In genomic region chr17:44688200-44688599, GRCh38 we compare ENCODE assay signal across 10 cellular contexts. TPM values are rescaled to one million over a fixed set of nuclear protein-coding genes. Genes with fewer than 3 reads are reported as not detected.
DNase-seq lines count a peak whose midpoint lies in the region; ATAC-seq, FAIRE-seq and TF ChIP-seq lines count a peak whose summit lies in the region.
"Had no signal": no experiment of that assay in that cellular context is flagged by ENCODE, and none has a peak within 500 bp of the region (broad histone marks: within the 10 kb centered on the region; RNA-seq: fewer than 3 reads in every experiment).

No MANE protein-coding gene starts in this region.

- BruUV-seq in GM12878 (replicated peaks; lab: Mats Ljungman, UMichigan) = no TSS peak

- RAD21 ChIA-PET in GM12878 (lab: Charles Lee; ENCODE audit: unreplicated experiment) = interaction anchor here (1.0 kb wide), 1 partner anchor 155 kb away, joined by 4 read pairs; no protein-coding TSS in a partner anchor

- H3K27me3 ChIP-seq in CD4-positive, alpha-beta T cell (ENCODE audit: control insufficient read depth, insufficient read depth, low read length) = no peaks in the 10 kb centered on the region
- H3K27me3 ChIP-seq in HUES48 (ENCODE audit: control insufficient read depth, insufficient read depth, low read length) (no peaks in the 10 kb centered on the region), GM12878 (replicated peaks in 1 of 2; ENCODE audit: control insufficient read depth in 2 of 2, insufficient read depth in 2 of 2, low read length in 1 of 2) (no peaks in the 10 kb centered on the region), pancreas (no peaks in the 10 kb centered on the region)
- H3K27me3 ChIP-seq: SJSA1 had no signal

- no peak for TF ChIP-seq RAD21 in GM12878 (IDR thresholded peaks at IDR 0.05; ENCODE audit: insufficient read depth, low read depth, low read length)

- peak overlapping the region; percentile 98 for H3K4me3 Mint-ChIP-seq in CD4-positive, alpha-beta T cell
- H3K4me3 Mint-ChIP-seq in natural killer cell treated with Interleukin-12 subunit alpha and Interleukin-12 subunit beta and Interleukin-15 and Interleukin-18, amount 100 ng/mL, for 72 hours = peak overlapping the region; percentile 98

- SMC1A ChIA-PET in GM12878 (lab: Charles Lee; ENCODE audit: uncharacterized antibody, unreplicated experiment) = interaction anchor here (0.5 to 1.7 kb wide), 3 partner anchors 16 to 165 kb away, joined by 3 to 5 read pairs (median 4); no protein-coding TSS in a partner anchor

- in situ Hi-C loops in GM12878 (cut with MboI) = no loop called here

- intact Hi-C loops in CD4-positive, alpha-beta T cell (cut with DNase I, micrococcal nuclease) = loop anchor here in 1 of 2 experiments (2.0 kb wide), 1 partner anchor 211 kb away; the partner anchor contains the start of gene EFTUD2
- intact Hi-C loops in GM12878 (cut with micrococcal nuclease; ENCODE audit: unreplicated experiment) (no loop called here), pancreas (cut with DNase I) (no loop called here)

- H3K9me3 Mint-ChIP-seq in CD4-positive, alpha-beta T cell = no peaks in the 10 kb centered on the region
- H3K9me3 Mint-ChIP-seq in natural killer cell treated with Interleukin-12 subunit alpha and Interleukin-12 subunit beta and Interleukin-15 and Interleukin-18, amount 100 ng/mL, for 72 hours = no peaks in the 10 kb centered on the region

- H3K9ac ChIP-seq in HUES48 (ENCODE audit: low read depth, low read length) (no peak overlapping the region), GM12878 (ENCODE audit: control insufficient read depth, insufficient read depth, low read length) (no peak overlapping the region)

- no peak for TF ChIP-seq POLR2A in GM12878 (IDR thresholded peaks at IDR 0.05; ENCODE audit: low read depth, low read length)

- no peak for TF ChIP-seq EP300 in GM12878 (IDR thresholded peaks at IDR 0.05; ENCODE audit: borderline replicate concordance in 1 of 2, control insufficient read depth in 1 of 2, low read depth in 2 of 2, low read length in 2 of 2)

- TF ChIP-seq CTCF in CD4-positive, alpha-beta T cell (IDR thresholded peaks at IDR 0.05) = no peak
- TF ChIP-seq CTCF in GM12878 (IDR thresholded peaks at IDR 0.05 in 2 of 3, conservative IDR thresholded peaks at IDR 0.05 in 1 of 3; ENCODE audit: control insufficient read depth in 2 of 3, extremely low read depth in 1 of 3, insufficient read depth in 1 of 3, low read depth in 3 of 3, low read length in 3 of 3) = no peak
- no peak for TF ChIP-seq CTCF in pancreas (IDR thresholded peaks at IDR 0.05)

- no peak for DNase-seq in CD4-positive, alpha-beta T cell
- DNase-seq in GM12878 (ENCODE audit: low read depth, low spot score) (no peak), pancreas (no peak), COR-L47 (lab: John Stamatoyannopoulos, UW) (no peak)
- DNase-seq in natural killer cell treated with Interleukin-12 subunit alpha and Interleukin-12 subunit beta and Interleukin-15 and Interleukin-18, amount 100 ng/mL, for 72 hours (ENCODE audit: low spot score) = no peak
- no peak for DNase-seq in stimulated activated CD4-positive, alpha-beta T cell treated with anti-CD3 and anti-CD28 coated beads, Interleukin-4, amount 100 ng/mL, for 4 hours
- DNase-seq: retina had no signal

- WGBS in GM12878 (ENCODE audit: insufficient coverage, insufficient replicate concordance, low lambda C conversion rate, missing lambda C conversion rate) = 97% methylated on average over 2 of the region's 2 CpGs
- 94% methylated on average over 2 of the region's 2 CpGs for WGBS in pancreas, 2 donors

- CTCF ChIA-PET in CD4-positive, alpha-beta T cell (lab: Charles Lee) = no interaction called here
- CTCF ChIA-PET in GM12878 (lab: Yijun Ruan, JAX) = interaction anchor here (1.3 to 2.3 kb wide), 3 partner anchors 15 to 155 kb away, joined by 5 to 10 read pairs (median 9); partner anchors contain the start of gene DBF4B

- no peak for FAIRE-seq in GM12878 (lab: Jason Lieb, UNC)
- no peak for FAIRE-seq in pancreas (lab: Jason Lieb, UNC)

- H3K9me3 ChIP-seq in CD4-positive, alpha-beta T cell (ENCODE audit: control insufficient read depth, low read length) = no peaks in the 10 kb centered on the region
- H3K9me3 ChIP-seq in HUES48 (ENCODE audit: control insufficient read depth, insufficient read depth, low read length) (no peaks in the 10 kb centered on the region), GM12878 (replicated peaks; ENCODE audit: control insufficient read depth, insufficient read depth, low read length) (no peaks in the 10 kb centered on the region), pancreas (no peaks in the 10 kb centered on the region)
- H3K9me3 ChIP-seq: SJSA1 had no signal

- H3K79me2 ChIP-seq in GM12878 (ENCODE audit: control insufficient read depth, insufficient read depth, low read length) = peaks cover 18% of the 10 kb centered on the region

- no peak overlapping the region for H3K27ac ChIP-seq in CD4-positive, alpha-beta T cell (ENCODE audit: low read depth, low read length)
- H3K27ac ChIP-seq in HUES48 (ENCODE audit: low read depth, low read length) = no peak overlapping the region
- H3K27ac ChIP-seq in GM12878 (ENCODE audit: control insufficient read depth, insufficient read depth) = no peak overlapping the region
- no peak overlapping the region for H3K27ac ChIP-seq in pancreas
- H3K27ac ChIP-seq: SJSA1 had no signal

- H3K4me1 Mint-ChIP-seq in CD4-positive, alpha-beta T cell (ENCODE audit: low read depth) = peaks cover 30% of the 10 kb centered on the region
- peaks cover 26 to 27% of the 10 kb centered on the region in 2 donors for H3K4me1 Mint-ChIP-seq in natural killer cell treated with Interleukin-12 subunit alpha and Interleukin-12 subunit beta and Interleukin-15 and Interleukin-18, amount 100 ng/mL, for 72 hours (ENCODE audit: low read depth in 2 of 2)

- no peak overlapping the region for H2AFZ ChIP-seq in GM12878 (ENCODE audit: control insufficient read depth, low read depth, low read length)

- no peak for ATAC-seq in CD4-positive, alpha-beta T cell (ENCODE audit: poor library complexity)
- ATAC-seq in GM12878 (no peak), pancreas (no peak), GM21619 (IDR thresholded peaks at IDR 0.05; ENCODE audit: unreplicated experiment) (no peak)
- ATAC-seq in natural killer cell treated with Interleukin-12 subunit alpha and Interleukin-12 subunit beta and Interleukin-15 and Interleukin-18, amount 100 ng/mL, for 72 hours = no peak

- H3K36me3 Mint-ChIP-seq in CD4-positive, alpha-beta T cell (ENCODE audit: low read depth) = peaks cover 51% of the 10 kb centered on the region
- peaks cover 3% of the 10 kb centered on the region for H3K36me3 Mint-ChIP-seq in natural killer cell treated with Interleukin-12 subunit alpha and Interleukin-12 subunit beta and Interleukin-15 and Interleukin-18, amount 100 ng/mL, for 72 hours

- peak overlapping the region; percentile 48 for H3K4me2 ChIP-seq in GM12878 (ENCODE audit: control insufficient read depth, insufficient read depth)

- no peaks in the 10 kb centered on the region for H3K27me3 Mint-ChIP-seq in CD4-positive, alpha-beta T cell
- H3K27me3 Mint-ChIP-seq in natural killer cell treated with Interleukin-12 subunit alpha and Interleukin-12 subunit beta and Interleukin-15 and Interleukin-18, amount 100 ng/mL, for 72 hours = peaks cover 0 to 2% of the 10 kb centered on the region in 2 donors

- H4K20me1 ChIP-seq in GM12878 (ENCODE audit: control insufficient read depth, insufficient read depth) = no peaks in the 10 kb centered on the region

- POLR2A ChIA-PET in CD4-positive, alpha-beta T cell (lab: Charles Lee) = interaction anchor here (0.6 to 3.7 kb wide), 3 partner anchors 20 to 395 kb away, joined by 3 to 33 read pairs (median 3); partner anchors contain the start of gene DBF4B
- POLR2A ChIA-PET in GM12878 (lab: Charles Lee) = interaction anchor here (0.5 to 0.9 kb wide), 2 partner anchors 10 to 424 kb away, joined by 4 to 5 read pairs; no protein-coding TSS in a partner anchor

- peaks cover 16% of the 10 kb centered on the region; the same call in 1 of the 2 replicates for H3K36me3 ChIP-seq in HUES48 (ENCODE audit: control insufficient read depth, insufficient read depth, low read length)
- peaks cover 0 to 8% of the 10 kb centered on the region in 2 experiments; a peak in 1 of 4 replicates for H3K36me3 ChIP-seq in GM12878 (ENCODE audit: control insufficient read depth in 2 of 2, insufficient read depth in 2 of 2, low read length in 1 of 2)
- peaks cover 0 to 10% (median 0%) of the 10 kb centered on the region in 3 donors for H3K36me3 ChIP-seq in pancreas

- peak overlapping the region; percentile 98 for H3K4me3 ChIP-seq in HUES48 (ENCODE audit: low read depth, low read length)
- peak overlapping the region; percentile 96 for H3K4me3 ChIP-seq in GM12878
- H3K4me3 ChIP-seq in pancreas = peak overlapping the region in 1 of 4 donors; percentile 65

- peak overlapping the region; percentile 96 for H3K27ac Mint-ChIP-seq in CD4-positive, alpha-beta T cell
- no peak overlapping the region for H3K27ac Mint-ChIP-seq in natural killer cell treated with Interleukin-12 subunit alpha and Interleukin-12 subunit beta and Interleukin-15 and Interleukin-18, amount 100 ng/mL, for 72 hours

- H3K4me1 ChIP-seq in HUES48 (ENCODE audit: control insufficient read depth, insufficient read depth, low read length) = 0 out of 2 replicates have a peak, but pooled peaks cover 2% of the 10 kb centered on the region
- peaks cover 3% of the 10 kb centered on the region for H3K4me1 ChIP-seq in GM12878 (ENCODE audit: control insufficient read depth, insufficient read depth, low read length)
- H3K4me1 ChIP-seq in pancreas = peaks cover 0 to 8% (median 0%) of the 10 kb centered on the region in 3 donors

RNA-seq across cellular contexts. Expression of gene CCDC43, which starts 1.4 kb away (rescaled TPM):
- total RNA-seq in CD4-positive, alpha-beta T cell = 10 to 100 TPM; 23.6 to 25.3 TPM
- 18.9 and 21.6 TPM in 2 replicates for total RNA-seq in GM12878 (2013; cell fraction: nucleolus; rRNA removed)
- total RNA-seq in GM12878 (2014; rRNA removed) (22.4 and 31.7 TPM in 2 replicates), GM12878 (2014; rRNA removed; fragmentation: Illumina TruSeq; extraction: Trizol) (41.0 and 42.3 TPM in 2 replicates), GM12878 (2021) (22.6 and 25.7 TPM in 2 replicates), pancreas (1 to 10 TPM; 6.7 to 9.9 (median 9.5) TPM)
- polyA plus RNA-seq in GM12878 (2011; ENCODE audit: low read depth) = 12.2 TPM
- polyA plus RNA-seq in GM12878 (2011; rRNA removed) (17.6 and 28.9 TPM in 2 replicates), GM12878 (2014; fragmentation: Illumina TruSeq; extraction: Trizol) (34.0 and 42.6 TPM in 2 replicates), GM12878 (2014; fragmentation: Nextera tagmentation; extraction: Ambion mirVana) (10 to 100 TPM; 10.8 to 15.7 TPM), GM12878 (2014; rRNA removed) (19.6 and 21.0 TPM in 2 replicates), GM12878 (2016; fragmentation: Nextera tagmentation; extraction: Ambion mirVana) (10 to 100 TPM; 37.1 to 38.6 TPM), pancreas (1 to 10 TPM; 6.9 to 8.6 TPM)
- polyA plus RNA-seq in GM12878 (2011; cell fraction: cytosol; rRNA removed) = 6.7 and 7.5 TPM in 2 replicates
- 6.2 and 6.5 TPM in 2 replicates for polyA plus RNA-seq in GM12878 (2011; cell fraction: nucleus; rRNA removed)
- polyA plus RNA-seq in GM12878 (2012) = 15.2 and 17.5 TPM in 2 replicates
- 12.9 and 16.6 TPM in 2 replicates for polyA minus RNA-seq in GM12878 (2011; rRNA and poly(A)+ RNA removed)
- 6.7 and 7.2 TPM in 2 replicates for polyA minus RNA-seq in GM12878 (2011; cell fraction: cytosol; rRNA and poly(A)+ RNA removed)
- polyA minus RNA-seq in GM12878 (2011; cell fraction: nucleus; rRNA and poly(A)+ RNA removed) = 3.1 and 6.3 TPM in 2 replicates
- total RNA-seq in natural killer cell treated with Interleukin-12 subunit alpha and Interleukin-12 subunit beta and Interleukin-15 and Interleukin-18, amount 100 ng/mL, for 72 hours = 10 to 100 TPM; 27.6 to 36.0 TPM

RNA-seq across cellular contexts. Expression of gene DBF4B, which starts 20.3 kb away (rescaled TPM):
- 1 to 10 TPM; 1.5 TPM for total RNA-seq in CD4-positive, alpha-beta T cell
- total RNA-seq in GM12878 (2013; cell fraction: nucleolus; rRNA removed) = 45.7 and 46.3 TPM in 2 replicates
- total RNA-seq in GM12878 (2014; rRNA removed) = 10.0 and 12.1 TPM in 2 replicates
- total RNA-seq in GM12878 (2014; rRNA removed; fragmentation: Illumina TruSeq; extraction: Trizol) = 10.2 and 11.4 TPM in 2 replicates
- 16.7 and 24.6 TPM in 2 replicates for total RNA-seq in GM12878 (2021)
- 5.9 TPM for polyA plus RNA-seq in GM12878 (2011; ENCODE audit: low read depth)
- polyA plus RNA-seq in GM12878 (2011; rRNA removed) = 14.6 and 20.4 TPM in 2 replicates
- polyA plus RNA-seq in GM12878 (2011; cell fraction: cytosol; rRNA removed) = 18.1 and 25.7 TPM in 2 replicates
- polyA plus RNA-seq in GM12878 (2011; cell fraction: nucleus; rRNA removed) = 51.8 and 61.0 TPM in 2 replicates
- polyA plus RNA-seq in GM12878 (2012) = 8.7 and 9.5 TPM in 2 replicates
- polyA plus RNA-seq in GM12878 (2014; fragmentation: Illumina TruSeq; extraction: Trizol) = 15.8 and 21.8 TPM in 2 replicates
- polyA plus RNA-seq in GM12878 (2014; fragmentation: Nextera tagmentation; extraction: Ambion mirVana) = 1 to 10 TPM; 2.4 to 2.5 TPM
- polyA plus RNA-seq in GM12878 (2014; rRNA removed) = 20.5 and 21.6 TPM in 2 replicates
- polyA plus RNA-seq in GM12878 (2016; fragmentation: Nextera tagmentation; extraction: Ambion mirVana) = 10 to 100 TPM; 16.4 to 17.3 TPM
- polyA minus RNA-seq in GM12878 (2011; rRNA and poly(A)+ RNA removed) = 14.4 and 22.3 TPM in 2 replicates
- 6.0 and 6.4 TPM in 2 replicates for polyA minus RNA-seq in GM12878 (2011; cell fraction: cytosol; rRNA and poly(A)+ RNA removed)
- 7.0 and 17.1 TPM in 2 replicates for polyA minus RNA-seq in GM12878 (2011; cell fraction: nucleus; rRNA and poly(A)+ RNA removed)
- total RNA-seq in natural killer cell treated with Interleukin-12 subunit alpha and Interleukin-12 subunit beta and Interleukin-15 and Interleukin-18, amount 100 ng/mL, for 72 hours = 10 to 100 TPM; 18.0 to 48.1 TPM
- 1 to 10 TPM; 1.0 to 5.0 (median 2.3) TPM for total RNA-seq in pancreas
- 1 to 10 TPM; 3.3 to 5.5 TPM for polyA plus RNA-seq in pancreas

RNA-seq across cellular contexts. Expression of gene MEIOC, which starts 31.9 kb away (rescaled TPM):
- total RNA-seq in CD4-positive, alpha-beta T cell = under 1 TPM in 1 of 2 experiments, not detected in 1; 0.08 TPM
- 0.38 and 0.95 TPM in 2 replicates for total RNA-seq in GM12878 (2013; cell fraction: nucleolus; rRNA removed)
- not detected in 2 replicates for total RNA-seq in GM12878 (2014; rRNA removed)
- total RNA-seq in GM12878 (2014; rRNA removed; fragmentation: Illumina TruSeq; extraction: Trizol) = 0.04 TPM in 1 of 2 replicates, not detected in the other
- total RNA-seq in GM12878 (2021) = not detected in 2 replicates
- polyA plus RNA-seq in GM12878 (2011; ENCODE audit: low read depth) = 0.42 TPM
- polyA plus RNA-seq in GM12878 (2011; rRNA removed) = 0.03 TPM in 1 of 2 replicates, not detected in the other
- 0.03 and 0.07 TPM in 2 replicates for polyA plus RNA-seq in GM12878 (2011; cell fraction: cytosol; rRNA removed)
- 0.15 and 0.19 TPM in 2 replicates for polyA plus RNA-seq in GM12878 (2011; cell fraction: nucleus; rRNA removed)
- polyA plus RNA-seq in GM12878 (2012) = 0.11 and 0.36 TPM in 2 replicates
- 0.01 and 1.3 TPM in 2 replicates for polyA plus RNA-seq in GM12878 (2014; fragmentation: Illumina TruSeq; extraction: Trizol)
- polyA plus RNA-seq in GM12878 (2014; fragmentation: Nextera tagmentation; extraction: Ambion mirVana) = under 1 TPM; 0.11 to 0.13 TPM
- polyA plus RNA-seq in GM12878 (2014; rRNA removed) = 0.27 TPM in 1 of 2 replicates, not detected in the other
- under 1 TPM; 0.47 to 0.48 TPM for polyA plus RNA-seq in GM12878 (2016; fragmentation: Nextera tagmentation; extraction: Ambion mirVana)
- polyA minus RNA-seq in GM12878 (2011; rRNA and poly(A)+ RNA removed) = not detected in 2 replicates
- not detected in 2 replicates for polyA minus RNA-seq in GM12878 (2011; cell fraction: cytosol; rRNA and poly(A)+ RNA removed)
- polyA minus RNA-seq in GM12878 (2011; cell fraction: nucleus; rRNA and poly(A)+ RNA removed) = 0.19 and 0.24 TPM in 2 replicates
- under 1 TPM in 1 of 2 donors, not detected in 1; 0.17 TPM for total RNA-seq in natural killer cell treated with Interleukin-12 subunit alpha and Interleukin-12 subunit beta and Interleukin-15 and Interleukin-18, amount 100 ng/mL, for 72 hours
- not detected for total RNA-seq in pancreas
- polyA plus RNA-seq in pancreas = not detected
